Comparison of ENCODE assay signal across 15 cellular contexts in the genomic region with DNA sequence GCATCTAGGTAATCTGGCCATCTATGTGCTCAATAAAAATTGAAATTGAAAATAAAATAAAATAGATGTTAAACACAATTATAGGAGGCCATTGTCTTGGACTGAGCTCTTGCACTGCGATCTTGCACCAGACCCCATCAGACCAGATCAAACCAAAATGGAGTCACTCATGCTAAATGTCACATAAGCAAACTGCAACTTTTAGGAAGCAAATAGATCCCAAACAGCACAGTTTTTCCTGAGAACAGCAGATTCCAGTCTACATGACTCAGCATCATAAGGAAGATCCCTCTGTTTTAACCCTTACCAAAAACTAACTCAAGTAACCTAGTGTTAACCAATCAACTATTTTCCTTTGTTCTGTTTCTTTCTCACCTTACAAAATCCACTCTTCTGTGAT. TPM values are rescaled to one million over a fixed set of nuclear protein-coding genes. Genes with fewer than 3 reads are reported as not detected.
A peak's percentile ranks its signal among the peaks of the same experiment; 100 is the strongest.
DNase-seq lines count a peak whose midpoint lies in the region; ATAC-seq, FAIRE-seq and TF ChIP-seq lines count a peak whose summit lies in the region.
"Had no signal": no experiment of that assay in that cellular context is flagged by ENCODE, and none has a peak within 500 bp of the region (broad histone marks: within the 10 kb centered on the region; RNA-seq: fewer than 3 reads in every experiment).

No MANE protein-coding gene starts in this region.

- no peak for TF ChIP-seq RAD21 in H1 (IDR thresholded peaks at IDR 0.05 in 1 of 2, conservative IDR thresholded peaks at IDR 0.05 in 1 of 2; ENCODE audit: low read depth in 2 of 2, low read length in 2 of 2)

- no peak for TF ChIP-seq CTCF in Panc1 (IDR thresholded peaks at IDR 0.05)
- no peak for TF ChIP-seq CTCF in H1 (IDR thresholded peaks at IDR 0.05; ENCODE audit: control extremely low read depth in 1 of 3, insufficient read depth in 1 of 3, low read depth in 1 of 3, low read length in 3 of 3)

- H4K8ac ChIP-seq in H1 (ENCODE audit: extremely low read depth, insufficient read depth, low read length), result no peak overlapping the region

- CTCF ChIA-PET in Panc1 (lab: Charles Lee), result no interaction called here
- CTCF ChIA-PET in H1 (lab: Charles Lee; ENCODE audit: partially characterized antibody), result no interaction called here

- H3K9me3 ChIP-seq in Panc1 (ENCODE audit: control insufficient read depth, insufficient read depth, low read depth, low read length), result peaks cover 6% of the 10 kb centered on the region; the same call in 1 of the 2 replicates
- no peaks in the 10 kb centered on the region for H3K9me3 ChIP-seq in H1 (ENCODE audit: insufficient read depth in 2 of 2, low read depth in 1 of 2, low read length in 1 of 2)

- H3K27me3 ChIP-seq in Panc1 (ENCODE audit: control insufficient read depth, insufficient read depth, low read length) (no peaks in the 10 kb centered on the region), H1 (replicated peaks in 1 of 4; ENCODE audit: control insufficient read depth in 3 of 4, extremely low read depth in 1 of 4, insufficient read depth in 3 of 4, low read length in 3 of 4) (no peaks in the 10 kb centered on the region)

- H3K27ac ChIP-seq in Panc1 (ENCODE audit: low read length), result peak overlapping the region; percentile 29; the same call in 1 of the 2 replicates
- no peak overlapping the region for H3K27ac ChIP-seq in H1 (ENCODE audit: low read depth, low read length)

- H4K20me1 ChIP-seq in H1 (replicated peaks in 1 of 2; ENCODE audit: control insufficient read depth in 1 of 2, insufficient read depth in 2 of 2, low read length in 2 of 2), result no peaks in the 10 kb centered on the region

- POLR2A ChIA-PET in Panc1 (lab: Charles Lee), result no interaction called here
- POLR2A ChIA-PET in H1 (lab: Charles Lee; ENCODE audit: partially characterized antibody), result no interaction called here

- H3K56ac ChIP-seq in H1 (replicated peaks; ENCODE audit: insufficient read length, low read depth, low read length), result no peak overlapping the region

- no peak overlapping the region for H2BK15ac ChIP-seq in H1 (ENCODE audit: low read length)

- no peak for ATAC-seq in Panc1
- no peak for ATAC-seq in HG03342 (IDR thresholded peaks at IDR 0.05; ENCODE audit: unreplicated experiment)

- no peak overlapping the region for H3K14ac ChIP-seq in H1 (ENCODE audit: insufficient read length)

- TF ChIP-seq POLR2A in H1 (IDR thresholded peaks at IDR 0.05; ENCODE audit: control extremely low read depth in 1 of 2, low read depth in 2 of 2, low read length in 2 of 2), result no peak

- no peak overlapping the region for H2BK120ac ChIP-seq in H1 (replicated peaks; ENCODE audit: low read depth, low read length)

- no peak overlapping the region for H4K5ac ChIP-seq in H1 (ENCODE audit: insufficient read length, low read depth, low read length)

- no peak overlapping the region for H4K91ac ChIP-seq in H1 (replicated peaks; ENCODE audit: insufficient read length, low read length)

- no peaks in the 10 kb centered on the region for H3K79me1 ChIP-seq in H1 (ENCODE audit: low read depth, low read length)

- no peak overlapping the region for H3K23ac ChIP-seq in H1 (ENCODE audit: insufficient read length)

- H2BK20ac ChIP-seq in H1 (ENCODE audit: low read length), result no peak overlapping the region

- in situ Hi-C loops in Panc1 (cut with HindIII; ENCODE audit: low pct_unique_long_range_greater_than_20kb, low sequenced_read_pairs), result no loop called here

- no peaks in the 10 kb centered on the region for H3K79me2 ChIP-seq in H1 (ENCODE audit: control insufficient read depth in 1 of 2, insufficient read depth in 2 of 2, low read length in 2 of 2)

- H3K36me3 ChIP-seq in Panc1 (ENCODE audit: control insufficient read depth, insufficient read depth, low read length) (no peaks in the 10 kb centered on the region), H1 (ENCODE audit: control insufficient read depth in 2 of 4, insufficient read depth in 4 of 4, low read length in 3 of 4) (no peaks in the 10 kb centered on the region)

- intact Hi-C loops in Panc1 (cut with micrococcal nuclease; ENCODE audit: unreplicated experiment), result no loop called here

- TF ChIP-seq EP300 in H1 (IDR thresholded peaks at IDR 0.05; ENCODE audit: borderline replicate concordance in 1 of 2, low read depth in 2 of 2, low read length in 2 of 2), result no peak

- peak overlapping the region; percentile 76 for H2AFZ ChIP-seq in H1 (ENCODE audit: low read length)

- H3K4me3 ChIP-seq in Panc1 (ENCODE audit: low read depth in 2 of 2, low read length in 2 of 2), result no peak overlapping the region
- no peak overlapping the region for H3K4me3 ChIP-seq in H1 (ENCODE audit: extremely low read depth in 1 of 4, insufficient read depth in 2 of 4, low read depth in 3 of 4, low read length in 4 of 4)

- DNase-seq in ELR (ENCODE audit: low read depth), result peak; percentile 44
- DNase-seq in Panc1 (ENCODE audit: low read depth, low spot score), result no peak
- no peak for DNase-seq in H1 (ENCODE audit: low read depth in 1 of 2, low spot score in 2 of 2)
- DNase-seq in renal cortical epithelial cell (ENCODE audit: low read depth), result peak; percentile 43
- DNase-seq in frontal cortex (ENCODE audit: low spot score in 2 of 2), result no peak
- no peak for DNase-seq in mucosa of gallbladder (ENCODE audit: low spot score)
- DNase-seq: C1 segment of cervical spinal cord, Karpas-422, NCI-H1417, NCI-H1930, NCI-H2171, NCI-H774, SHP77 treated with DMSO at 0.1 percent for 48 hours had no signal

- 95% methylated on average over 1 of the region's 1 CpG; no CpG with 5 or more reads in 1 of the 2 experiments for WGBS in H1 (ENCODE audit: extremely low coverage in 1 of 2, insufficient coverage in 1 of 2, insufficient read length in 1 of 2, insufficient replicate concordance in 2 of 2, low coverage in 1 of 2, low lambda C conversion rate in 2 of 2, missing lambda C conversion rate in 1 of 2), 2 experiments

- FAIRE-seq in H1 (lab: Jason Lieb, UNC) (no peak), frontal cortex (lab: Jason Lieb, UNC) (no peak)
- FAIRE-seq: RCC 7860 had no signal

- H3K23me2 ChIP-seq in H1 (ENCODE audit: low read depth, low read length), result no peaks in the 10 kb centered on the region

- no peak overlapping the region for H3K4ac ChIP-seq in H1 (replicated peaks; ENCODE audit: insufficient read length, low read depth, low read length)

- H3K4me1 ChIP-seq in Panc1 (ENCODE audit: control insufficient read depth, insufficient read depth, low read length), result peaks cover 17% of the 10 kb centered on the region
- H3K4me1 ChIP-seq in H1 (replicated peaks in 1 of 4; ENCODE audit: control insufficient read depth in 3 of 4, insufficient read depth in 4 of 4, low read length in 3 of 4), result 0 out of 7 replicates have a peak, but pooled peaks cover 0 to 4% (median 0%) of the 10 kb centered on the region in 4 experiments

- no peak overlapping the region for H2AK5ac ChIP-seq in H1 (ENCODE audit: low read depth, low read length)

- no peak overlapping the region for H3K9ac ChIP-seq in H1 (replicated peaks in 1 of 4; ENCODE audit: extremely low read depth in 1 of 4, low read depth in 3 of 4, low read length in 3 of 4)

- BruUV-seq in Panc1 (replicated peaks; lab: Mats Ljungman, UMichigan), result no TSS peak

- no peak overlapping the region for H3K18ac ChIP-seq in H1 (ENCODE audit: extremely low read depth, low read length)

- no peak overlapping the region for H3K4me2 ChIP-seq in H1 (ENCODE audit: insufficient read depth in 1 of 2, low read depth in 2 of 2, low read length in 2 of 2)

- H2BK5ac ChIP-seq in H1 (ENCODE audit: low read depth, low read length), result no peak overlapping the region

- no peak overlapping the region for H2BK12ac ChIP-seq in H1 (ENCODE audit: low read depth, low read length)

TF ChIP-seq in H1, 55 proteins besides CTCF, POLR2A, EP300 and RAD21:
- TF ChIP-seq SIN3A (conservative IDR thresholded peaks at IDR 0.05 in 1 of 2, IDR thresholded peaks at IDR 0.05 in 1 of 2; ENCODE audit: low read depth in 1 of 2, low read length in 2 of 2) (no peak), KDM4A (IDR thresholded peaks at IDR 0.05; ENCODE audit: low read depth, low read length, severe bottlenecking) (no peak), JUN (IDR thresholded peaks at IDR 0.05; ENCODE audit: low read depth, low read length) (no peak), SUZ12 (IDR thresholded peaks at IDR 0.05; ENCODE audit: low read length) (no peak), GTF2F1 (IDR thresholded peaks at IDR 0.05; ENCODE audit: borderline replicate concordance, low read depth, low read length) (no peak), HDAC2 (IDR thresholded peaks at IDR 0.05; ENCODE audit: borderline replicate concordance in 1 of 2, low read depth in 2 of 2, low read length in 2 of 2) (no peak), MAX (IDR thresholded peaks at IDR 0.05) (no peak), POU5F1 (IDR thresholded peaks at IDR 0.05; ENCODE audit: low read depth, low read length) (no peak), SP2 (IDR thresholded peaks at IDR 0.05; ENCODE audit: low read length) (no peak), RXRA (IDR thresholded peaks at IDR 0.05; ENCODE audit: insufficient read depth, low read depth, low read length) (no peak), KDM5A (IDR thresholded peaks at IDR 0.05; ENCODE audit: low read length) (no peak)

RNA-seq across cellular contexts. Expression of gene LRP1B, which starts 57.7 kb away (rescaled TPM):
- total RNA-seq in Panc1 (2021; ENCODE audit: unreplicated experiment) (0.54 TPM), renal cortical epithelial cell (0.17 and 4.3 TPM in 2 replicates), frontal cortex (84.0 TPM), mucosa of gallbladder (0.26 TPM)
- 0.15 TPM for polyA plus RNA-seq in Panc1 (2012; ENCODE audit: insufficient read length)
- total RNA-seq in H1 (2021; fragmentation: NEBNext Ultra II Directional; extraction: Animal tissue kit (Norgen Biotek cat#: 25700)), result 0.04 TPM in 1 of 2 replicates, not detected in the other
- 0.03 and 0.08 TPM in 2 replicates for polyA plus RNA-seq in H1 (2011; rRNA removed)
- polyA plus RNA-seq in H1 (2011; cell fraction: cytosol; rRNA removed), result 0.04 TPM
- 0.06 TPM for polyA plus RNA-seq in H1 (2011; cell fraction: nucleus; rRNA removed)
- 0.01 to 0.11 TPM (median 0.09 TPM) in 4 replicates for polyA plus RNA-seq in H1 (2012, experiment 1 of 2)
- polyA plus RNA-seq in H1 (2012, experiment 2 of 2), result not detected
- polyA plus RNA-seq in H1 (2013, experiment 1 of 2), result 0.14 TPM
- polyA plus RNA-seq in H1 (2013, experiment 2 of 2), result 0.15 TPM
- 0.68 and 2.5 TPM in 2 replicates for polyA minus RNA-seq in H1 (2011; rRNA and poly(A)+ RNA removed)
- not detected for polyA minus RNA-seq in H1 (2011; cell fraction: cytosol; rRNA and poly(A)+ RNA removed)
- polyA minus RNA-seq in H1 (2011; cell fraction: nucleus; rRNA and poly(A)+ RNA removed), result 2.9 TPM

Comparison
In these comparisons a context has a peak if more than half of its experiments do, and no peak if none do; other contexts are left out.
1. DNase-seq: peak in ELR (single experiment) and renal cortical epithelial cell (single experiment); none in Panc1 (single experiment), H1 (0 of 2), frontal cortex (0 of 2) and mucosa of gallbladder (single experiment).
2. RNA of gene LRP1B, which starts 57.7 kb away (total RNA-seq): 84.0 TPM in frontal cortex (single experiment); 0.17 to 4.3 TPM in renal cortical epithelial cell, 0.54 TPM in Panc1 (single experiment), 0.26 TPM in mucosa of gallbladder (single experiment) and 0.04 TPM in H1; every median in the first group is over 10 times any median in the second.